26 cellular contexts compared by ENCODE assay signal in genomic region chrX:54288277-54288676, GRCh38.
DNase-seq lines count a peak whose midpoint lies in the region; ATAC-seq, FAIRE-seq and TF ChIP-seq lines count a peak whose summit lies in the region.
"Had no signal": no experiment of that assay in that cellular context is flagged by ENCODE, and none has a peak within 500 bp of the region (broad histone marks: within the 10 kb centered on the region; RNA-seq: fewer than 3 reads in every experiment).

No MANE protein-coding gene starts in this region.

- no peak overlapping the region for H3K4me2 ChIP-seq in astrocyte (ENCODE audit: low read length)

- no peaks in the 10 kb centered on the region for H3K27me3 Mint-ChIP-seq in astrocyte (ENCODE audit: low read depth, unreplicated experiment)
- peaks cover 0 to 49% of the 10 kb centered on the region in 2 donors for H3K27me3 Mint-ChIP-seq in natural killer cell (ENCODE audit: low read depth in 2 of 2)
- H3K27me3 Mint-ChIP-seq in naive thymus-derived CD4-positive, alpha-beta T cell: peaks cover 0 to 2% (median 0%) of the 10 kb centered on the region in 5 donors
- H3K27me3 Mint-ChIP-seq: activated naive CD4-positive, alpha-beta T cell treated with anti-CD3 and anti-CD28 coated beads, Interleukin-2, amount 10 ng/mL, durations not matched to agents 7 days and 5 days; CD4-positive, alpha-beta T cell had no signal

- H3K4me3 Mint-ChIP-seq in astrocyte (ENCODE audit: unreplicated experiment): no peak overlapping the region
- no peak overlapping the region for H3K4me3 Mint-ChIP-seq in natural killer cell
- H3K4me3 Mint-ChIP-seq in naive thymus-derived CD4-positive, alpha-beta T cell: no peak overlapping the region
- H3K4me3 Mint-ChIP-seq: activated naive CD4-positive, alpha-beta T cell treated with anti-CD3 and anti-CD28 coated beads, Interleukin-2, amount 10 ng/mL, durations not matched to agents 7 days and 5 days; CD4-positive, alpha-beta T cell had no signal

- no peaks in the 10 kb centered on the region for H3K27me3 ChIP-seq in astrocyte (ENCODE audit: insufficient read depth, low read length)
- no peaks in the 10 kb centered on the region for H3K27me3 ChIP-seq in naive thymus-derived CD4-positive, alpha-beta T cell (ENCODE audit: control insufficient read depth in 2 of 2, insufficient read depth in 2 of 2, low read length in 2 of 2)
- H3K27me3 ChIP-seq: ascending aorta, thyroid gland had no signal

- no peak overlapping the region for H2AFZ ChIP-seq in astrocyte (ENCODE audit: low read depth, low read length)

- no peaks in the 10 kb centered on the region for H4K20me1 ChIP-seq in astrocyte (ENCODE audit: insufficient read depth, low read length)

- no peak overlapping the region for H3K9ac ChIP-seq in astrocyte (ENCODE audit: low read length)

- TF ChIP-seq CTCF in astrocyte (IDR thresholded peaks at IDR 0.05; ENCODE audit: insufficient read depth, low read depth, low read length): no peak
- TF ChIP-seq CTCF in natural killer cell (IDR thresholded peaks at IDR 0.05): no peak
- no peak for TF ChIP-seq CTCF in coronary artery (IDR thresholded peaks at IDR 0.05)

- H3K4me1 ChIP-seq in astrocyte (ENCODE audit: insufficient read depth, low read length): no peaks in the 10 kb centered on the region
- H3K4me1 ChIP-seq in naive thymus-derived CD4-positive, alpha-beta T cell (ENCODE audit: control insufficient read depth in 2 of 2, insufficient read depth in 2 of 2, low read length in 2 of 2): no peaks in the 10 kb centered on the region
- H3K4me1 ChIP-seq: ascending aorta, thyroid gland had no signal

- H3K9me3 Mint-ChIP-seq in astrocyte (ENCODE audit: unreplicated experiment): no peaks in the 10 kb centered on the region
- H3K9me3 Mint-ChIP-seq in natural killer cell: no peaks in the 10 kb centered on the region
- no peaks in the 10 kb centered on the region for H3K9me3 Mint-ChIP-seq in naive thymus-derived CD4-positive, alpha-beta T cell
- H3K9me3 Mint-ChIP-seq: activated naive CD4-positive, alpha-beta T cell treated with anti-CD3 and anti-CD28 coated beads, Interleukin-2, amount 10 ng/mL, durations not matched to agents 7 days and 5 days; CD4-positive, alpha-beta T cell had no signal

- no peaks in the 10 kb centered on the region for H3K36me3 ChIP-seq in astrocyte (ENCODE audit: insufficient read depth, low read length)
- H3K36me3 ChIP-seq in naive thymus-derived CD4-positive, alpha-beta T cell (ENCODE audit: control insufficient read depth in 2 of 3, insufficient read depth in 3 of 3, low read length in 3 of 3): no peaks in the 10 kb centered on the region
- H3K36me3 ChIP-seq: ascending aorta, thyroid gland had no signal

- H3K36me3 Mint-ChIP-seq in astrocyte (ENCODE audit: low read depth, unreplicated experiment) (no peaks in the 10 kb centered on the region), natural killer cell (no peaks in the 10 kb centered on the region)
- no peaks in the 10 kb centered on the region for H3K36me3 Mint-ChIP-seq in naive thymus-derived CD4-positive, alpha-beta T cell
- H3K36me3 Mint-ChIP-seq: activated naive CD4-positive, alpha-beta T cell treated with anti-CD3 and anti-CD28 coated beads, Interleukin-2, amount 10 ng/mL, durations not matched to agents 7 days and 5 days had no signal

- POLR2A ChIA-PET in naive thymus-derived CD4-positive, alpha-beta T cell (lab: Charles Lee): no interaction called here

- no peak overlapping the region for H3K27ac Mint-ChIP-seq in astrocyte (ENCODE audit: unreplicated experiment)
- H3K27ac Mint-ChIP-seq in natural killer cell: no peak overlapping the region
- H3K27ac Mint-ChIP-seq in naive thymus-derived CD4-positive, alpha-beta T cell: no peak overlapping the region
- H3K27ac Mint-ChIP-seq: activated naive CD4-positive, alpha-beta T cell treated with anti-CD3 and anti-CD28 coated beads, Interleukin-2, amount 10 ng/mL, durations not matched to agents 7 days and 5 days; CD4-positive, alpha-beta T cell had no signal

- H3K4me1 Mint-ChIP-seq in astrocyte (ENCODE audit: low read depth, unreplicated experiment) (peaks cover 5% of the 10 kb centered on the region), natural killer cell (no peaks in the 10 kb centered on the region)
- H3K4me1 Mint-ChIP-seq in naive thymus-derived CD4-positive, alpha-beta T cell: no peaks in the 10 kb centered on the region
- H3K4me1 Mint-ChIP-seq: activated naive CD4-positive, alpha-beta T cell treated with anti-CD3 and anti-CD28 coated beads, Interleukin-2, amount 10 ng/mL, durations not matched to agents 7 days and 5 days had no signal

- DNase-seq in Ammon's horn (ENCODE audit: low spot score) (peak; percentile 14), ELR (ENCODE audit: low read depth) (peak; percentile 0), astrocyte (ENCODE audit: low read depth) (no peak), inferior parietal cortex (ENCODE audit: extremely low spot score) (peak; percentile 17), natural killer cell (no peak), coronary artery (ENCODE audit: low spot score) (no peak)
- no peak for DNase-seq in naive thymus-derived CD4-positive, alpha-beta T cell
- DNase-seq: activated CD4-positive, alpha-beta T cell treated with anti-CD3 and anti-CD28 coated beads for 1 hour; activated naive CD4-positive, alpha-beta T cell treated with anti-CD3 and anti-CD28 coated beads, Interleukin-2, amount 10 ng/mL, durations not matched to agents 7 days and 5 days; activated T-cell treated with anti-CD3 and anti-CD28 coated beads, Interleukin-2, amount 50 U/mL, for 1 hour; CD4-positive, alpha-beta T cell; cerebellar nuclear complex; DND-41; effector CD8-positive, alpha-beta T cell; NCI-H1436 treated with DMSO at 0.1 percent for 48 hours; NCI-H774; OCI-M1; SIG-M5; stimulated activated CD4-positive, alpha-beta T cell treated with anti-CD3 and anti-CD28 coated beads, Interleukin-12 subunit alpha, Interleukin-12 subunit beta, amount 100 ng/mL, for 4 hours; stimulated activated CD4-positive, alpha-beta T cell treated with anti-CD3 and anti-CD28 coated beads, Interleukin-4, amount 100 ng/mL, for 4 hours; stimulated activated naive CD8-positive, alpha-beta T cell treated with anti-CD3 and anti-CD28 coated beads, Interleukin-15, Interleukin-2, amounts not matched to agents 100 U/mL and 50 U/mL, for 24 hours; T-helper 1 cell; thyroid gland had no signal

- ATAC-seq in natural killer cell (no peak), GM21529 (IDR thresholded peaks at IDR 0.05; ENCODE audit: unreplicated experiment) (no peak)
- ATAC-seq in naive thymus-derived CD4-positive, alpha-beta T cell: no peak
- ATAC-seq: stimulated activated naive CD8-positive, alpha-beta T cell treated with anti-CD3 and anti-CD28 coated beads, Interleukin-15, Interleukin-2, amounts not matched to agents 100 U/mL and 50 U/mL, for 24 hours had no signal

- intact Hi-C loops in natural killer cell (cut with micrococcal nuclease): no loop called here
- intact Hi-C loops in naive thymus-derived CD4-positive, alpha-beta T cell (cut with micrococcal nuclease): no loop called here

- no peak overlapping the region for H3K4me3 ChIP-seq in astrocyte (ENCODE audit: insufficient read depth, low read depth, low read length)
- H3K4me3 ChIP-seq in coronary artery: no peak overlapping the region
- H3K4me3 ChIP-seq in naive thymus-derived CD4-positive, alpha-beta T cell (ENCODE audit: low read length): no peak overlapping the region
- H3K4me3 ChIP-seq: ascending aorta, thyroid gland had no signal

- no peaks in the 10 kb centered on the region for H3K9me3 ChIP-seq in astrocyte (ENCODE audit: insufficient read depth, low read depth, low read length)
- no peaks in the 10 kb centered on the region for H3K9me3 ChIP-seq in naive thymus-derived CD4-positive, alpha-beta T cell (ENCODE audit: control insufficient read depth in 2 of 3, low read length in 3 of 3)
- H3K9me3 ChIP-seq: ascending aorta, thyroid gland had no signal

- H3K79me2 ChIP-seq in astrocyte (ENCODE audit: insufficient read depth, low read length): no peaks in the 10 kb centered on the region

- CTCF ChIA-PET in naive thymus-derived CD4-positive, alpha-beta T cell (lab: Charles Lee): no interaction called here

- peak; percentile 23 for FAIRE-seq in astrocyte (lab: Jason Lieb, UNC)
- FAIRE-seq: H1 had no signal

- H3K27ac ChIP-seq in astrocyte (ENCODE audit: low read depth, low read length) (no peak overlapping the region), coronary artery (no peak overlapping the region)
- no peak overlapping the region for H3K27ac ChIP-seq in naive thymus-derived CD4-positive, alpha-beta T cell (ENCODE audit: low read depth, low read length)
- H3K27ac ChIP-seq: ascending aorta, thyroid gland had no signal

Comparison
In these comparisons a context has a peak if more than half of its experiments do, and no peak if none do; other contexts are left out.
1. DNase-seq: peak in Ammon's horn (single experiment), ELR (single experiment) and inferior parietal cortex (single experiment); none in astrocyte (single experiment), natural killer cell (single experiment), coronary artery (single experiment) and naive thymus-derived CD4-positive, alpha-beta T cell (0 of 9).